In the genomic region with DNA sequence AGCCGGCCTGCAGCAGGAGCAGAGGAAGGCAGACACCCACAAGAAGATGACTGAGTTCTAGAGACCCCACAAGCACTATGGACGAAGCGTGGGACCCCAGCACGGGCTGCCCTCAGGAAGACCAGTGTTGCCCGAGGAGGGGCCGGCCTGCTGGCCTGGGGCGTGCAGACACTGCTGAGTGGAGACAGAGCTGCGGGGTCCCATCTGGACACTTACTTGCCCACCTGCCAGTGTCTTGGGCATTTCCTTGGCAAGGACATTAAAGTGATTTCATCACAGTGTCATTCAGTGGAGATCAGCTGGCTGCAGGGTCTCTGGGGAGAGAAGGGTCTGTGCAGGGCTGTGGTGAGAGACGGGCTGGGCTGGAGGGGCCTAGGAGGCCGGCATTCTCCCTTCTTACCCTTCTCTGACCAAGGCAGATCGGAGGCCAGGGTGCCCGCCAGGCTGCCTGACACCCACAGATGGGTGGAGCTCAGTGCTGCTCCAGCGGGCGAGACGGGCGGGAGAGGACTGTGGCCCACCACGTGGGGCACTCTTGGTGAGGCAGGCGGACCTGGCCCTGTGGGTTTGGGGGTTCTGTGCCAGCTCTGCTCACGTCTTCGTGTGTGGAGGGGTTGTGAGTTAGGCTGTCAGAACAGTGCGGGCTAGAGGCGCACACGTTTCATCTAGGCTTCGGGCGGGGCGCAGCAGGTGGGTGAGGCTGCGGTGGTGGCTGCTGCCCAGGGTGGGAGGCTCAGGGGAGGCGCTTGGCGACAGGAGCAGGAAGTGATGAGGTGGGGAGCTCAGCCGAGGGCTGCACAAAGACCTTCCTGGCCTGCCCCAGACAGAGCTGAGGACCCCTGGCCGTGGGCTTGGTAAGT, we compare ENCODE assay signal across 8 cellular contexts. TPM values are rescaled to one million over a fixed set of nuclear protein-coding genes. Genes with fewer than 3 reads are reported as not detected.
A peak's percentile ranks its signal among the peaks of the same experiment; 100 is the strongest.
DNase-seq lines count a peak whose midpoint lies in the region; ATAC-seq and TF ChIP-seq lines count a peak whose summit lies in the region.

A gene with protein sequence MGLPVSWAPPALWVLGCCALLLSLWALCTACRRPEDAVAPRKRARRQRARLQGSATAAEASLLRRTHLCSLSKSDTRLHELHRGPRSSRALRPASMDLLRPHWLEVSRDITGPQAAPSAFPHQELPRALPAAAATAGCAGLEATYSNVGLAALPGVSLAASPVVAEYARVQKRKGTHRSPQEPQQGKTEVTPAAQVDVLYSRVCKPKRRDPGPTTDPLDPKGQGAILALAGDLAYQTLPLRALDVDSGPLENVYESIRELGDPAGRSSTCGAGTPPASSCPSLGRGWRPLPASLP (plus strand): TSS at position 806 of the 860 bp plus-strand sequence. CDS start 886 bp downstream, outside the sequence.

- TF ChIP-seq EP300 in neural cell (conservative IDR thresholded peaks at IDR 0.05; ENCODE audit: poor library complexity, severe bottlenecking) = no peak

- H3K4me3 Mint-ChIP-seq in T-cell = peak within 1 kb of the TSS; percentile 84 to 90 (median 89)

- CTCF ChIA-PET in T-cell (lab: Charles Lee) = interaction anchor here in 1 of 2 donors (0.9 to 2.1 kb wide), 4 partner anchors 28 to 347 kb away, joined by 3 to 20 read pairs (median 3); a partner anchor contains a TSS

- no peaks in the 10 kb centered on the region for H3K36me3 ChIP-seq in neural cell (ENCODE audit: insufficient read depth, low read length)

- no peak within 1 kb of the TSS for H3K4me3 ChIP-seq in neural cell (ENCODE audit: low read length)

- no peak within 1 kb of the TSS for H3K4me2 ChIP-seq in neural cell (ENCODE audit: low read length)

- H3K79me2 ChIP-seq in neural cell (replicated peaks; ENCODE audit: insufficient read depth, low read length) = no peaks in the 10 kb centered on the region

- no peaks in the 10 kb centered on the region for H3F3A ChIP-seq in neural cell (ENCODE audit: insufficient read depth, low read length, poor library complexity, severe bottlenecking)

- no peak within 1 kb of the TSS for H3K9ac ChIP-seq in neural cell (ENCODE audit: low read length)

- H3K27ac Mint-ChIP-seq in T-cell = peak within 1 kb of the TSS; percentile 92 to 93

- POLR2A ChIA-PET in T-cell (lab: Charles Lee) = interaction anchor here (0.5 to 0.9 kb wide), 3 partner anchors 8 to 199 kb away, joined by 3 to 7 read pairs (median 3); a partner anchor contains a TSS

- no peaks in the 10 kb centered on the region for H3K9me3 ChIP-seq in neural cell (ENCODE audit: low read length)

- no peaks in the 10 kb centered on the region for H3K9me3 Mint-ChIP-seq in T-cell

- H3K27me3 Mint-ChIP-seq in T-cell = no peaks in the 10 kb centered on the region

- no peak within 1 kb of the TSS for H2AFZ ChIP-seq in neural cell (ENCODE audit: low read depth, low read length)

- peak; percentile 60 to 75 (median 64) for ATAC-seq in T-cell (replicated peaks in 1 of 4)
- ATAC-seq in HG03159 (IDR thresholded peaks at IDR 0.05; ENCODE audit: unreplicated experiment) = no peak
- ATAC-seq in GM21360 (IDR thresholded peaks at IDR 0.05; ENCODE audit: unreplicated experiment) = no peak

- no peaks in the 10 kb centered on the region for H4K20me1 ChIP-seq in neural cell (ENCODE audit: insufficient read depth)

- H3K27ac ChIP-seq in angular gyrus (ENCODE audit: low read depth, low read length) (peak within 1 kb of the TSS; percentile 30), neural cell (ENCODE audit: low read length) (no peak within 1 kb of the TSS)

- no peak for TF ChIP-seq RAD21 in neural cell (conservative IDR thresholded peaks at IDR 0.05)

- H3K27me3 ChIP-seq in neural cell (ENCODE audit: insufficient read depth, low read depth, low read length) = no peaks in the 10 kb centered on the region

- peaks cover 9% of the 10 kb centered on the region for H3K36me3 Mint-ChIP-seq in T-cell

- DNase-seq in T-cell = peak; percentile 69 to 89 (median 84)
- DNase-seq in NCI-H2029 treated with DMSO at 0.1 percent for 48 hours (lab: John Stamatoyannopoulos, UW) = no peak
- no peak for DNase-seq in glomerular visceral epithelial cell (ENCODE audit: extremely low spot score)

- TF ChIP-seq CTCF in GM12873 (IDR thresholded peaks at IDR 0.05; ENCODE audit: insufficient read depth, low read depth, low read length, missing control alignments) (peak; percentile 4), neural cell (IDR thresholded peaks at IDR 0.05; ENCODE audit: poor library complexity, severe bottlenecking) (no peak)

- H3K9me2 ChIP-seq in neural cell (ENCODE audit: insufficient read depth, low read length) = no peaks in the 10 kb centered on the region

- H3K4me1 Mint-ChIP-seq in T-cell = peaks cover 24 to 27% (median 26%) of the 10 kb centered on the region in 3 donors

TF ChIP-seq in neural cell, 6 proteins besides CTCF, POLR2A, EP300 and RAD21:
- TF ChIP-seq MXI1 (conservative IDR thresholded peaks at IDR 0.05; ENCODE audit: poor library complexity, severe bottlenecking) (no peak), POLR2AphosphoS5 (IDR thresholded peaks at IDR 0.05) (no peak), EZH2 (IDR thresholded peaks at IDR 0.05; ENCODE audit: borderline replicate concordance, insufficient read depth, low read length, poor library complexity, severe bottlenecking) (no peak), TAF1 (IDR thresholded peaks at IDR 0.05; ENCODE audit: low read depth) (no peak), SMC3 (conservative IDR thresholded peaks at IDR 0.05; ENCODE audit: poor library complexity) (no peak)
- TF ChIP-seq, protein P1, sequence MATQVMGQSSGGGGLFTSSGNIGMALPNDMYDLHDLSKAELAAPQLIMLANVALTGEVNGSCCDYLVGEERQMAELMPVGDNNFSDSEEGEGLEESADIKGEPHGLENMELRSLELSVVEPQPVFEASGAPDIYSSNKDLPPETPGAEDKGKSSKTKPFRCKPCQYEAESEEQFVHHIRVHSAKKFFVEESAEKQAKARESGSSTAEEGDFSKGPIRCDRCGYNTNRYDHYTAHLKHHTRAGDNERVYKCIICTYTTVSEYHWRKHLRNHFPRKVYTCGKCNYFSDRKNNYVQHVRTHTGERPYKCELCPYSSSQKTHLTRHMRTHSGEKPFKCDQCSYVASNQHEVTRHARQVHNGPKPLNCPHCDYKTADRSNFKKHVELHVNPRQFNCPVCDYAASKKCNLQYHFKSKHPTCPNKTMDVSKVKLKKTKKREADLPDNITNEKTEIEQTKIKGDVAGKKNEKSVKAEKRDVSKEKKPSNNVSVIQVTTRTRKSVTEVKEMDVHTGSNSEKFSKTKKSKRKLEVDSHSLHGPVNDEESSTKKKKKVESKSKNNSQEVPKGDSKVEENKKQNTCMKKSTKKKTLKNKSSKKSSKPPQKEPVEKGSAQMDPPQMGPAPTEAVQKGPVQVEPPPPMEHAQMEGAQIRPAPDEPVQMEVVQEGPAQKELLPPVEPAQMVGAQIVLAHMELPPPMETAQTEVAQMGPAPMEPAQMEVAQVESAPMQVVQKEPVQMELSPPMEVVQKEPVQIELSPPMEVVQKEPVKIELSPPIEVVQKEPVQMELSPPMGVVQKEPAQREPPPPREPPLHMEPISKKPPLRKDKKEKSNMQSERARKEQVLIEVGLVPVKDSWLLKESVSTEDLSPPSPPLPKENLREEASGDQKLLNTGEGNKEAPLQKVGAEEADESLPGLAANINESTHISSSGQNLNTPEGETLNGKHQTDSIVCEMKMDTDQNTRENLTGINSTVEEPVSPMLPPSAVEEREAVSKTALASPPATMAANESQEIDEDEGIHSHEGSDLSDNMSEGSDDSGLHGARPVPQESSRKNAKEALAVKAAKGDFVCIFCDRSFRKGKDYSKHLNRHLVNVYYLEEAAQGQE (IDR thresholded peaks at IDR 0.05; ENCODE audit: borderline replicate concordance) = no peak
TF ChIP-seq in neural cell: peak in this region for 0.

RNA-seq across cellular contexts. Expression of the gene that starts here (rescaled TPM):
- total RNA-seq in T-cell = 100 to 1,000 TPM; 144 to 248 (median 172) TPM
- polyA plus RNA-seq in neural cell = 65.2 and 83.6 TPM in 2 replicates
- 9.1 and 11.4 TPM in 2 replicates for polyA minus RNA-seq in neural cell

Comparison
In these comparisons a context has a peak if more than half of its experiments do, and no peak if none do; other contexts are left out.
1. ATAC-seq: peak in T-cell (4 of 4); none in HG03159 (single experiment) and GM21360 (single experiment).
2. DNase-seq: peak in T-cell (34 of 34); none in NCI-H2029 treated with DMSO at 0.1 percent for 48 hours (single experiment) and glomerular visceral epithelial cell (single experiment).